12 cellular contexts compared by ENCODE assay signal in the genomic region with DNA sequence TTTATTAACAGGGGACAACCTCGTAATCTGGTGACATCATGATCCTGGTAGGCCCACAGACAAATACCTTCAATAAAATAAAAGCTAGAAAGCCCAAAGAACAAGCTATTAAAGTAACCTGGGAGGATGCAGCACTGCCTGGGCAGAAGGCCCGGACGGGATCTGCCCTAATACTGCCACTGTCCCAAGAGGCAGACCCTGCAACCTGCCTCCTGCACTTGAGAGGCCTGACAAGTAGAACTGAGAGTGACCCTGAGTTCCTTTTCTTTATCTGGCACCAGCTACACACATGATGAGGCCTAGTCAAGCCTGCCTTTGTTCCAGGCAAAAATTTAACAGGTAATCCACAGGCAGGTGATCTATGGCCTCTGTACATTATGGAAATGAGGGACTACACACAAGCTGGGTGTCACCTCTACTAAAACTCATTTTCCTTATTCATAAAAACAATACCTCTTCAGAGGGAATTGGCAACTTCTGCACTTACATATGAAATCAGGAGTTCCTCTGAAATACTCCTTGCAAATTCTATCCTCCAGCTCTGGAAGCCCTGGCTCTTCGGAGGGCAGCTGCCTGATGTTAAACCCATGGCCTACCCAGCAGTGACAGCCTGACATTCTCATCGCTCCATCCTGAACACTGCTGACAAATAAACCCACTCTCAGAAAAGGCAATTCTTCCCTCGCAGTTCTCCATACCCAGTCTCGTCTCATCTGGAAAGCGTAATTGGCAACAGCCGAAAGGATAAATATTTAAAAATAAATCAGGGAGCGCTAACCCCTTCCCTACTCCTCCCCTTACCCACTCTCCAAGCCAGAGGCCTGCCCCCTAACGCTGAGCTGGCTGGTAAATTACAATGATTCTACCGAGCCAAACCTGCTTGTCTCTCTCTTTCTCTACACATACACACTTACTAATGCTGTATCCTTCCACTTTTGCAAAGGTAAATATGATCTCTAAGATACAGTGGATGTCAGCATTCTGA. TPM values are rescaled to one million over a fixed set of nuclear protein-coding genes. Genes with fewer than 3 reads are reported as not detected.
A peak's percentile ranks its signal among the peaks of the same experiment; 100 is the strongest.
DNase-seq lines count a peak whose midpoint lies in the region; ATAC-seq and TF ChIP-seq lines count a peak whose summit lies in the region.
"Had no signal": no experiment of that assay in that cellular context is flagged by ENCODE, and none has a peak within 500 bp of the region (broad histone marks: within the 10 kb centered on the region; RNA-seq: fewer than 3 reads in every experiment).

No MANE protein-coding gene starts in this region.

- no peaks in the 10 kb centered on the region for H3K9me3 ChIP-seq in iPS-15b (ENCODE audit: control insufficient read depth, insufficient read depth, low read length)
- no peaks in the 10 kb centered on the region for H3K9me3 ChIP-seq in sigmoid colon

- no peak overlapping the region for H3K4me3 Mint-ChIP-seq in stimulated activated effector memory CD8-positive, alpha-beta T cell treated with anti-CD3 and anti-CD28 coated beads, Interleukin-12 subunit alpha, Interleukin-12 subunit beta, amount 100 ng/mL, for 72 hours
- H3K4me3 Mint-ChIP-seq: CD8-positive, alpha-beta memory T cell had no signal

- H3K4me1 Mint-ChIP-seq in stimulated activated effector memory CD8-positive, alpha-beta T cell treated with anti-CD3 and anti-CD28 coated beads, Interleukin-12 subunit alpha, Interleukin-12 subunit beta, amount 100 ng/mL, for 72 hours = no peaks in the 10 kb centered on the region

- H3K36me3 Mint-ChIP-seq in stimulated activated effector memory CD8-positive, alpha-beta T cell treated with anti-CD3 and anti-CD28 coated beads, Interleukin-12 subunit alpha, Interleukin-12 subunit beta, amount 100 ng/mL, for 72 hours = no peaks in the 10 kb centered on the region
- H3K36me3 Mint-ChIP-seq: CD8-positive, alpha-beta memory T cell had no signal

- DNase-seq in LNCaP clone FGC (ENCODE audit: low read depth) (no peak), sigmoid colon (no peak), DMS 273 treated with DMSO at 0.1 percent for 48 hours (lab: John Stamatoyannopoulos, UW) (no peak), DMS114 treated with DMSO at 0.1 percent for 48 hours (lab: John Stamatoyannopoulos, UW; ENCODE audit: unreplicated experiment) (no peak)
- no peak for DNase-seq in stimulated activated effector memory CD8-positive, alpha-beta T cell treated with anti-CD3 and anti-CD28 coated beads, Interleukin-12 subunit alpha, Interleukin-12 subunit beta, amount 100 ng/mL, for 72 hours (ENCODE audit: low spot score in 2 of 2)
- DNase-seq: CD8-positive, alpha-beta memory T cell; foreskin melanocyte; stimulated activated CD4-positive, alpha-beta T cell treated with anti-CD3 and anti-CD28 coated beads, Interleukin-2, amount 100 ng/mL, for 24 hours had no signal

- H3K27me3 ChIP-seq in iPS-15b (ENCODE audit: control insufficient read depth, insufficient read depth, low read length) = peaks cover 82% of the 10 kb centered on the region
- H3K27me3 ChIP-seq in sigmoid colon = no peaks in the 10 kb centered on the region

- H3K4me1 ChIP-seq in iPS-15b (ENCODE audit: control insufficient read depth, insufficient read depth, low read length) (peaks cover 48% of the 10 kb centered on the region), sigmoid colon (peaks cover 3 to 92% (median 88%) of the 10 kb centered on the region in 4 donors)

- peak overlapping the region; percentile 64 for H3K4me3 ChIP-seq in LNCaP clone FGC (ENCODE audit: low read depth, low read length)
- H3K4me3 ChIP-seq in iPS-15b (ENCODE audit: low read depth, low read length) = peak overlapping the region; percentile 50
- H3K4me3 ChIP-seq in sigmoid colon = peak overlapping the region in 1 of 4 donors; percentile 2
- H3K4me3 ChIP-seq: GM12878 had no signal

- no peak overlapping the region for H3K27ac Mint-ChIP-seq in stimulated activated effector memory CD8-positive, alpha-beta T cell treated with anti-CD3 and anti-CD28 coated beads, Interleukin-12 subunit alpha, Interleukin-12 subunit beta, amount 100 ng/mL, for 72 hours
- H3K27ac Mint-ChIP-seq: CD8-positive, alpha-beta memory T cell had no signal

- ATAC-seq in SK-N-SH treated with all-trans-retinoic acid at 6 μM for 48 hours (peak; percentile 23), HG03025 (IDR thresholded peaks at IDR 0.05; ENCODE audit: low FRiP score, unreplicated experiment) (no peak)
- ATAC-seq in stimulated activated effector memory CD8-positive, alpha-beta T cell treated with anti-CD3 and anti-CD28 coated beads, Interleukin-12 subunit alpha, Interleukin-12 subunit beta, amount 100 ng/mL, for 72 hours = no peak
- ATAC-seq: GM12878 had no signal

- TF ChIP-seq POLR2A in sigmoid colon (IDR thresholded peaks at IDR 0.05) = no peak

- peak overlapping the region; percentile 94 to 99 (median 97) for H3K27ac ChIP-seq in sigmoid colon

- H3K36me3 ChIP-seq in iPS-15b (ENCODE audit: control insufficient read depth, insufficient read depth, low read length) = no peaks in the 10 kb centered on the region
- no peaks in the 10 kb centered on the region for H3K36me3 ChIP-seq in sigmoid colon

- TF ChIP-seq CTCF in LNCaP clone FGC (IDR thresholded peaks at IDR 0.05; ENCODE audit: control insufficient read depth, extremely low read depth, insufficient read depth) (peak; percentile 32; the same call in 1 of the 2 replicates), sigmoid colon (IDR thresholded peaks at IDR 0.05) (no peak)

- no peak for TF ChIP-seq EP300 in sigmoid colon (IDR thresholded peaks at IDR 0.05)

- no peak overlapping the region for H3K9ac ChIP-seq in iPS-15b (ENCODE audit: low read depth, low read length)

- H3K9me3 Mint-ChIP-seq in stimulated activated effector memory CD8-positive, alpha-beta T cell treated with anti-CD3 and anti-CD28 coated beads, Interleukin-12 subunit alpha, Interleukin-12 subunit beta, amount 100 ng/mL, for 72 hours = no peaks in the 10 kb centered on the region

- 33 to 68% methylated on average over 12 of the region's 12 CpGs for WGBS in sigmoid colon, 2 donors

- intact Hi-C loops in sigmoid colon (cut with DNase I) = no loop called here

TF ChIP-seq in SK-N-SH treated with all-trans-retinoic acid at 6 μM for 48 hours, 23 proteins besides CTCF, POLR2A, EP300 and RAD21 (continues in another document):
- no peak for TF ChIP-seq PPARA (CRISPR knock-in tag; IDR thresholded peaks at IDR 0.05; ENCODE audit: borderline replicate concordance)
- no peak for TF ChIP-seq OSR1 (CRISPR knock-in tag; IDR thresholded peaks at IDR 0.05)
- TF ChIP-seq GLIS3 (CRISPR knock-in tag; IDR thresholded peaks at IDR 0.05) = no peak
- TF ChIP-seq ZFP30 (CRISPR knock-in tag; IDR thresholded peaks at IDR 0.05) = no peak
- no peak for TF ChIP-seq ISL1 (CRISPR knock-in tag; IDR thresholded peaks at IDR 0.05)
- TF ChIP-seq, protein P1, sequence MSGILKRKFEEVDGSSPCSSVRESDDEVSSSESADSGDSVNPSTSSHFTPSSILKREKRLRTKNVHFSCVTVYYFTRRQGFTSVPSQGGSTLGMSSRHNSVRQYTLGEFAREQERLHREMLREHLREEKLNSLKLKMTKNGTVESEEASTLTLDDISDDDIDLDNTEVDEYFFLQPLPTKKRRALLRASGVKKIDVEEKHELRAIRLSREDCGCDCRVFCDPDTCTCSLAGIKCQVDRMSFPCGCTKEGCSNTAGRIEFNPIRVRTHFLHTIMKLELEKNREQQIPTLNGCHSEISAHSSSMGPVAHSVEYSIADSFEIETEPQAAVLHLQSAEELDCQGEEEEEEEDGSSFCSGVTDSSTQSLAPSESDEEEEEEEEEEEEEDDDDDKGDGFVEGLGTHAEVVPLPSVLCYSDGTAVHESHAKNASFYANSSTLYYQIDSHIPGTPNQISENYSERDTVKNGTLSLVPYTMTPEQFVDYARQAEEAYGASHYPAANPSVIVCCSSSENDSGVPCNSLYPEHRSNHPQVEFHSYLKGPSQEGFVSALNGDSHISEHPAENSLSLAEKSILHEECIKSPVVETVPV (CRISPR knock-in tag; IDR thresholded peaks at IDR 0.05) = no peak
- TF ChIP-seq BACH2 (CRISPR knock-in tag; IDR thresholded peaks at IDR 0.05; ENCODE audit: borderline replicate concordance) = no peak
- no peak for TF ChIP-seq ZNF8 (CRISPR knock-in tag; IDR thresholded peaks at IDR 0.05)
- no peak for TF ChIP-seq ZNF565 (CRISPR knock-in tag; conservative IDR thresholded peaks at IDR 0.05; ENCODE audit: low read depth)
- no peak for TF ChIP-seq TOX (CRISPR knock-in tag; IDR thresholded peaks at IDR 0.05; ENCODE audit: borderline replicate concordance)
- TF ChIP-seq PATZ1 (CRISPR knock-in tag; IDR thresholded peaks at IDR 0.05; ENCODE audit: borderline replicate concordance) = no peak
- TF ChIP-seq ZC3H10 (CRISPR knock-in tag; IDR thresholded peaks at IDR 0.05) = no peak
- no peak for TF ChIP-seq CSDC2 (CRISPR knock-in tag; IDR thresholded peaks at IDR 0.05)
- TF ChIP-seq, protein P2, sequence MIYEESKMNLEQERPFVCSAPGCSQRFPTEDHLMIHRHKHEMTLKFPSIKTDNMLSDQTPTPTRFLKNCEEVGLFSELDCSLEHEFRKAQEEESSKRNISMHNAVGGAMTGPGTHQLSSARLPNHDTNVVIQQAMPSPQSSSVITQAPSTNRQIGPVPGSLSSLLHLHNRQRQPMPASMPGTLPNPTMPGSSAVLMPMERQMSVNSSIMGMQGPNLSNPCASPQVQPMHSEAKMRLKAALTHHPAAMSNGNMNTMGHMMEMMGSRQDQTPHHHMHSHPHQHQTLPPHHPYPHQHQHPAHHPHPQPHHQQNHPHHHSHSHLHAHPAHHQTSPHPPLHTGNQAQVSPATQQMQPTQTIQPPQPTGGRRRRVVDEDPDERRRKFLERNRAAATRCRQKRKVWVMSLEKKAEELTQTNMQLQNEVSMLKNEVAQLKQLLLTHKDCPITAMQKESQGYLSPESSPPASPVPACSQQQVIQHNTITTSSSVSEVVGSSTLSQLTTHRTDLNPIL (CRISPR knock-in tag; IDR thresholded peaks at IDR 0.05; ENCODE audit: low read depth) = no peak

RNA-seq across cellular contexts. Expression of gene ZFHX3, which starts 2.5 kb away (rescaled TPM):
- total RNA-seq in sigmoid colon = 10 to 100 TPM; 17.8 to 38.8 (median 19.1) TPM
- 1 to 10 TPM in 2 of 3 donors, under 1 TPM in 1; 0.69 to 4.3 (median 1.2) TPM for polyA plus RNA-seq in sigmoid colon
